In the genomic region with DNA sequence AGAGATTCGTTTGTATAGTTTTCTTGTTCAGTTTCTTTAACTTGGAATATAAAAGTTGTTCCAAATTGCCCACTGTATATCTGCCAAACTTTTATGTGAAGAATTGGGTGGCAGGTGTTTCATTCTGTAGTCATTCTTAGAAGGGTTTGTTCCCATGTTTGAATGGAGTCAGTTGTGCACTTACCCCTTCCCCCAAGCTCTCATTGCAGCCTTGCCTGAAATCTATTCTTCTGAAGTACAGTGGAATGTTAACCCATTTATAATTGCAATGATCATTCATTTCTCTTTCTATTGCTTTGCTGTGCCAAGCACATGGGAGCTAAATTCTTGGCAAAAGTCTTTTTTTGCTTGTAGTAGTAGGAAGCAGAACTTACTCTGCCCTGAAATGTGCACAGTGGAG, we compare ENCODE assay signal across 16 cellular contexts.
DNase-seq lines count a peak whose midpoint lies in the region; ATAC-seq and TF ChIP-seq lines count a peak whose summit lies in the region.
"Had no signal": no experiment of that assay in that cellular context is flagged by ENCODE, and none has a peak within 500 bp of the region (broad histone marks: within the 10 kb centered on the region; RNA-seq: fewer than 3 reads in every experiment).

No MANE protein-coding gene starts in this region.

- no peaks in the 10 kb centered on the region for H3K27me3 ChIP-seq in neutrophil
- no peaks in the 10 kb centered on the region for H3K27me3 ChIP-seq in sigmoid colon
- H3K27me3 ChIP-seq in suprapubic skin, result no peaks in the 10 kb centered on the region
- H3K27me3 ChIP-seq: BLaER1 had no signal

- WGBS in sigmoid colon, 2 donors, result 13 to 38% methylated on average over 1 of the region's 1 CpG
- 45% methylated on average over 1 of the region's 1 CpG for WGBS in suprapubic skin

- peak; percentile 54 for DNase-seq in NCI-H1105 treated with DMSO at 0.1 percent for 48 hours (lab: John Stamatoyannopoulos, UW)
- DNase-seq in NCI-H1105 (lab: John Stamatoyannopoulos, UW), result no peak
- peak; percentile 6 for DNase-seq in inferior parietal cortex (ENCODE audit: extremely low spot score)
- no peak for DNase-seq in stimulated activated naive CD8-positive, alpha-beta T cell treated with anti-CD3 and anti-CD28 coated beads, Interleukin-15, Interleukin-2, amounts not matched to agents 100 U/mL and 50 U/mL, for 24 hours
- no peak for DNase-seq in sigmoid colon
- DNase-seq in suprapubic skin (ENCODE audit: low spot score in 2 of 2), result no peak
- DNase-seq: Caco-2; CD8-positive, alpha-beta memory T cell; GF-D8; HCEC 1CT; HFFc6 had no signal

- H3K36me3 ChIP-seq in neutrophil (no peaks in the 10 kb centered on the region), sigmoid colon (no peaks in the 10 kb centered on the region), suprapubic skin (no peaks in the 10 kb centered on the region)
- H3K36me3 ChIP-seq: BLaER1 had no signal

- H3K9me3 ChIP-seq in neutrophil (no peaks in the 10 kb centered on the region), sigmoid colon (no peaks in the 10 kb centered on the region), suprapubic skin (no peaks in the 10 kb centered on the region)
- H3K9me3 ChIP-seq: BLaER1, Caco-2 had no signal

- H3K27ac ChIP-seq in neutrophil, result peak overlapping the region; percentile 32
- no peak overlapping the region for H3K27ac ChIP-seq in sigmoid colon
- H3K27ac ChIP-seq in suprapubic skin, result no peak overlapping the region
- H3K27ac ChIP-seq: 22Rv1, BLaER1 had no signal

- TF ChIP-seq POLR2A in sigmoid colon (IDR thresholded peaks at IDR 0.05) (no peak), suprapubic skin (IDR thresholded peaks at IDR 0.05) (no peak)

- TF ChIP-seq CTCF in neutrophil (IDR thresholded peaks at IDR 0.05), result no peak
- TF ChIP-seq CTCF in sigmoid colon (IDR thresholded peaks at IDR 0.05), result no peak
- no peak for TF ChIP-seq CTCF in suprapubic skin (IDR thresholded peaks at IDR 0.05)

- TF ChIP-seq EP300 in sigmoid colon (IDR thresholded peaks at IDR 0.05) (no peak), suprapubic skin (IDR thresholded peaks at IDR 0.05) (no peak)

- H3K4me3 ChIP-seq in neutrophil (ENCODE audit: low read depth in 1 of 2, low read length in 1 of 2), result peak overlapping the region in 1 of 2 experiments; percentile 18
- no peak overlapping the region for H3K4me3 ChIP-seq in sigmoid colon
- H3K4me3 ChIP-seq in suprapubic skin, result no peak overlapping the region
- H3K4me3 ChIP-seq: BLaER1 had no signal

- no peak for ATAC-seq in stimulated activated naive CD8-positive, alpha-beta T cell treated with anti-CD3 and anti-CD28 coated beads, Interleukin-15, Interleukin-2, amounts not matched to agents 100 U/mL and 50 U/mL, for 24 hours
- no peak for ATAC-seq in HG03175 (IDR thresholded peaks at IDR 0.05; ENCODE audit: unreplicated experiment)
- ATAC-seq: HepG2 had no signal

- intact Hi-C loops in sigmoid colon (cut with DNase I), result no loop called here

- H3K4me1 ChIP-seq in neutrophil (ENCODE audit: control insufficient read depth in 1 of 2, insufficient read depth in 1 of 2, low read depth in 1 of 2, low read length in 1 of 2) (peaks cover 13 to 27% of the 10 kb centered on the region in 2 experiments), sigmoid colon (no peaks in the 10 kb centered on the region), suprapubic skin (no peaks in the 10 kb centered on the region)
- H3K4me1 ChIP-seq: BLaER1, Caco-2 had no signal

Comparison
In these comparisons a context has a peak if more than half of its experiments do, and no peak if none do; other contexts are left out.
1. DNase-seq: peak in NCI-H1105 treated with DMSO at 0.1 percent for 48 hours (single experiment) and inferior parietal cortex (single experiment); none in NCI-H1105 (single experiment), stimulated activated naive CD8-positive, alpha-beta T cell treated with anti-CD3 and anti-CD28 coated beads, Interleukin-15, Interleukin-2, amounts not matched to agents 100 U/mL and 50 U/mL, for 24 hours (single experiment), sigmoid colon (single experiment) and suprapubic skin (0 of 2).